Comparison of ENCODE assay signal across 8 cellular contexts in genomic region chr4:125833-126232, GRCh38. TPM values are rescaled to one million over a fixed set of nuclear protein-coding genes. Genes with fewer than 3 reads are reported as not detected.
DNase-seq lines count a peak whose midpoint lies in the region; ATAC-seq and TF ChIP-seq lines count a peak whose summit lies in the region.

No MANE protein-coding gene starts in this region.

- H3K4me3 ChIP-seq in Caco-2 (ENCODE audit: low read depth, low read length) (peak overlapping the region; percentile 79), OCI-LY7 (ENCODE audit: low read depth, low read length, poor library complexity, severe bottlenecking) (peak overlapping the region; percentile 81)

- H3K4me2 ChIP-seq in OCI-LY7 (ENCODE audit: low read length) = peak overlapping the region; percentile 64

- no TSS peak for BruUV-seq in Caco-2 (replicated peaks; lab: Mats Ljungman, UMichigan)
- no TSS peak for BruUV-seq in OCI-LY7 (replicated peaks; lab: Mats Ljungman, UMichigan)

- peaks cover 24% of the 10 kb centered on the region for H3K79me2 ChIP-seq in OCI-LY7 (ENCODE audit: insufficient read depth, low read depth, low read length)

- H3K36me3 ChIP-seq in Caco-2 (ENCODE audit: control insufficient read depth, insufficient read depth, low read length) (peaks cover 9% of the 10 kb centered on the region), OCI-LY7 (ENCODE audit: insufficient read depth, low read length) (peaks cover 15% of the 10 kb centered on the region)

- intact Hi-C loops in Caco-2 (cut with micrococcal nuclease; ENCODE audit: unreplicated experiment) (no loop called here), OCI-LY7 (cut with micrococcal nuclease; ENCODE audit: unreplicated experiment) (no loop called here)

- no peak for TF ChIP-seq CTCF in Caco-2 (IDR thresholded peaks at IDR 0.05; ENCODE audit: insufficient read depth in 1 of 2, low read depth in 1 of 2, low read length in 1 of 2, severe bottlenecking in 1 of 2, unreplicated experiment in 1 of 2)
- no peak for TF ChIP-seq CTCF in OCI-LY7 (conservative IDR thresholded peaks at IDR 0.05; ENCODE audit: low read length)
- TF ChIP-seq CTCF in endothelial cell (IDR thresholded peaks at IDR 0.05; ENCODE audit: unreplicated experiment) = no peak
- no peak for TF ChIP-seq CTCF in osteocyte (IDR thresholded peaks at IDR 0.05)

- ATAC-seq in HG03097 (IDR thresholded peaks at IDR 0.05; ENCODE audit: low FRiP score, unreplicated experiment) (no peak), HG02678 (IDR thresholded peaks at IDR 0.05; ENCODE audit: unreplicated experiment) (no peak)

- POLR2A ChIA-PET in Caco-2 (lab: Charles Lee) (no interaction called here), OCI-LY7 (lab: Charles Lee) (no interaction called here)

- DNase-seq in Caco-2 (no peak), OCI-LY7 (ENCODE audit: low spot score) (no peak), endothelial cell (ENCODE audit: low spot score) (no peak), osteocyte (ENCODE audit: extremely low spot score, unreplicated experiment) (no peak), iPS-NIHi11 (ENCODE audit: low spot score) (no peak), DMS 273 (lab: John Stamatoyannopoulos, UW; ENCODE audit: unreplicated experiment) (no peak)

- no peaks in the 10 kb centered on the region for H3K27me3 Mint-ChIP-seq in Caco-2 (ENCODE audit: insufficient read depth, unreplicated experiment)
- peaks cover 2% of the 10 kb centered on the region for H3K27me3 Mint-ChIP-seq in endothelial cell (ENCODE audit: unreplicated experiment)
- no peaks in the 10 kb centered on the region for H3K27me3 Mint-ChIP-seq in osteocyte (ENCODE audit: unreplicated experiment)

- H3K36me3 Mint-ChIP-seq in Caco-2 (ENCODE audit: insufficient read depth, unreplicated experiment) (peaks cover 67% of the 10 kb centered on the region), endothelial cell (ENCODE audit: low read depth, unreplicated experiment) (peaks cover 32% of the 10 kb centered on the region), osteocyte (ENCODE audit: unreplicated experiment) (peaks cover 6% of the 10 kb centered on the region)

- H4K20me1 ChIP-seq in OCI-LY7 (ENCODE audit: insufficient read depth, low read length) = no peaks in the 10 kb centered on the region

- CTCF ChIA-PET in Caco-2 (lab: Charles Lee) (no interaction called here), OCI-LY7 (lab: Charles Lee; ENCODE audit: unreplicated experiment) (no interaction called here)

- H2AFZ ChIP-seq in OCI-LY7 (ENCODE audit: low read length) = no peak overlapping the region

- no peaks in the 10 kb centered on the region for H3K27me3 ChIP-seq in Caco-2 (replicated peaks; ENCODE audit: control insufficient read depth, insufficient read depth, low read length)

- H3K9me3 Mint-ChIP-seq in Caco-2 (ENCODE audit: unreplicated experiment) (peaks cover 12% of the 10 kb centered on the region), endothelial cell (ENCODE audit: unreplicated experiment) (peaks cover 5% of the 10 kb centered on the region), osteocyte (ENCODE audit: unreplicated experiment) (peaks cover 4% of the 10 kb centered on the region)

- no peaks in the 10 kb centered on the region for H3K9me2 ChIP-seq in OCI-LY7 (ENCODE audit: insufficient read depth, low read length)

- peak overlapping the region; percentile 100 for H3K27ac Mint-ChIP-seq in Caco-2 (ENCODE audit: unreplicated experiment)
- peak overlapping the region; percentile 33 for H3K27ac Mint-ChIP-seq in endothelial cell (ENCODE audit: unreplicated experiment)
- peak overlapping the region; percentile 99 for H3K27ac Mint-ChIP-seq in osteocyte (ENCODE audit: unreplicated experiment)

- H3K4me3 Mint-ChIP-seq in Caco-2 (ENCODE audit: unreplicated experiment) (peak overlapping the region; percentile 99), endothelial cell (ENCODE audit: unreplicated experiment) (peak overlapping the region; percentile 99), osteocyte (ENCODE audit: unreplicated experiment) (peak overlapping the region; percentile 99)

- no peak overlapping the region for H3K27ac ChIP-seq in OCI-LY7 (ENCODE audit: low read depth, low read length, poor library complexity, severe bottlenecking)

- H3K9me3 ChIP-seq in Caco-2 (peaks cover 26% of the 10 kb centered on the region), OCI-LY7 (ENCODE audit: low read length) (peaks cover 19% of the 10 kb centered on the region; the same call in 1 of the 2 replicates)

- no peaks in the 10 kb centered on the region for H3K4me1 Mint-ChIP-seq in Caco-2 (ENCODE audit: low read depth, unreplicated experiment)
- H3K4me1 Mint-ChIP-seq in endothelial cell (ENCODE audit: unreplicated experiment) = peaks cover 22% of the 10 kb centered on the region
- H3K4me1 Mint-ChIP-seq in osteocyte (ENCODE audit: unreplicated experiment) = peaks cover 12% of the 10 kb centered on the region

- H3K4me1 ChIP-seq in Caco-2 (0 out of 2 replicates have a peak, but pooled peaks cover 4% of the 10 kb centered on the region), OCI-LY7 (ENCODE audit: insufficient read depth, low read length, poor library complexity, severe bottlenecking) (peaks cover 6% of the 10 kb centered on the region)

RNA-seq across cellular contexts. Expression of gene ZNF718, which starts 1.5 kb away (rescaled TPM):
- total RNA-seq in Caco-2 (2022) (13.0 and 13.2 TPM in 2 replicates), OCI-LY7 (2022) (13.2 and 14.3 TPM in 2 replicates), endothelial cell (ENCODE audit: unreplicated experiment) (14.0 TPM), osteocyte (5.8 and 5.9 TPM in 2 replicates)
- 18.7 and 22.9 TPM in 2 replicates for total RNA-seq in OCI-LY7 (2014; rRNA removed; shearing (Covaris generic))

Comparison
In these comparisons a context has a peak if more than half of its experiments do, and no peak if none do; other contexts are left out.
1. H3K27ac Mint-ChIP-seq: peak in every context shown above with its lines; median percentile 100 in Caco-2; 99 in osteocyte; 33 in endothelial cell.